9 cellular contexts compared by ENCODE assay signal in the genomic region with DNA sequence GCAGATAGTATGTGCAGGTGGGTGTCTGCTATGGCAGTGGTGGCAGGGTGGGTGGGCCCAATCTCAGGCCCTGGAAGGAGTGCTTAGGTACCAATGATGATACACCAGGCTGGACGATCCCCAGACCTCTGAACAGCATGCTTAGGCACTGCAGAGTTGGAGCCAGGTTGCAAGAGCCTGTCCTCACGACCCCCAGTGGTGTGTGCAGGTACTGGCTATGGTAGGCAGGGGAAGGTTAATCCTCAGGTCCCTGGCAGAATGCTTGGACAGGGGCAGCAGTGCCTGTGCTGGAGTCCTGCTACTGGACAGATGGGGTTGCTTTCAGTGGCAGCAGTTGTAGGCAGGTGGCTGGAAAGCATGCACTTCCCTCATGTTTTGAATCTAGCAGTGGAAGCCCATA.
DNase-seq lines count a peak whose midpoint lies in the region; ATAC-seq lines count a peak whose summit lies in the region.
"Had no signal": no experiment of that assay in that cellular context is flagged by ENCODE, and none has a peak within 500 bp of the region (broad histone marks: within the 10 kb centered on the region; RNA-seq: fewer than 3 reads in every experiment).

No MANE protein-coding gene starts in this region.

- H3K27ac Mint-ChIP-seq in activated CD4-positive, alpha-beta T cell treated with anti-CD3 and anti-CD28 coated beads, Interleukin-2, amount 10 ng/mL, durations not matched to agents 24 days and 14 days, result no peak overlapping the region
- H3K27ac Mint-ChIP-seq in activated naive CD4-positive, alpha-beta T cell treated with anti-CD3 and anti-CD28 coated beads, Interleukin-2, amount 50 U/mL, for 72 hours, result no peak overlapping the region

- peaks cover 4% of the 10 kb centered on the region for H3K4me1 Mint-ChIP-seq in activated CD4-positive, alpha-beta T cell treated with anti-CD3 and anti-CD28 coated beads, Interleukin-2, amount 10 ng/mL, durations not matched to agents 24 days and 14 days

- intact Hi-C loops in activated CD4-positive, alpha-beta T cell treated with anti-CD3 and anti-CD28 coated beads, Interleukin-2, amount 10 ng/mL, durations not matched to agents 24 days and 14 days (cut with micrococcal nuclease), result no loop called here

- DNase-seq in activated CD4-positive, alpha-beta T cell treated with anti-CD3 and anti-CD28 coated beads, Interleukin-2, amount 10 ng/mL, durations not matched to agents 24 days and 14 days, result peak; percentile 55
- no peak for DNase-seq in activated CD4-positive, alpha-beta T cell treated with anti-CD3 and anti-CD28 coated beads for 4 hours
- DNase-seq in activated naive CD4-positive, alpha-beta T cell treated with anti-CD3 and anti-CD28 coated beads, Interleukin-2, amount 50 U/mL, for 72 hours (ENCODE audit: low spot score in 2 of 2), result no peak
- DNase-seq in stimulated activated CD8-positive, alpha-beta memory T cell treated with anti-CD3 and anti-CD28 coated beads, Interleukin-4, amount 100 ng/mL, for 24 hours (ENCODE audit: low read depth), result peak; percentile 2
- DNase-seq in GOT3 (lab: John Stamatoyannopoulos, UW), result no peak
- no peak for DNase-seq in SHP77 treated with DMSO at 0.1 percent for 48 hours (lab: John Stamatoyannopoulos, UW)
- DNase-seq in NOMO-1 treated with dmso at 0.1 percent for 144 hours (lab: John Stamatoyannopoulos, UW; ENCODE audit: unreplicated experiment), result no peak

- no peaks in the 10 kb centered on the region for H3K36me3 Mint-ChIP-seq in activated CD4-positive, alpha-beta T cell treated with anti-CD3 and anti-CD28 coated beads, Interleukin-2, amount 10 ng/mL, durations not matched to agents 24 days and 14 days (ENCODE audit: low read depth)
- no peaks in the 10 kb centered on the region for H3K36me3 Mint-ChIP-seq in activated naive CD4-positive, alpha-beta T cell treated with anti-CD3 and anti-CD28 coated beads, Interleukin-2, amount 50 U/mL, for 72 hours

- H3K27me3 Mint-ChIP-seq in activated CD4-positive, alpha-beta T cell treated with anti-CD3 and anti-CD28 coated beads, Interleukin-2, amount 10 ng/mL, durations not matched to agents 24 days and 14 days, result peaks cover 3% of the 10 kb centered on the region

- H3K4me3 Mint-ChIP-seq in activated CD4-positive, alpha-beta T cell treated with anti-CD3 and anti-CD28 coated beads, Interleukin-2, amount 10 ng/mL, durations not matched to agents 24 days and 14 days, result no peak overlapping the region

- peak; percentile 74 for ATAC-seq in HG02938 (IDR thresholded peaks at IDR 0.05; ENCODE audit: unreplicated experiment)
- ATAC-seq in activated naive CD4-positive, alpha-beta T cell treated with anti-CD3 and anti-CD28 coated beads, Interleukin-2, amount 50 U/mL, for 72 hours, result peak; percentile 13 to 38
- ATAC-seq: Panc1 had no signal

- peaks cover 17% of the 10 kb centered on the region for H3K9me3 Mint-ChIP-seq in activated CD4-positive, alpha-beta T cell treated with anti-CD3 and anti-CD28 coated beads, Interleukin-2, amount 10 ng/mL, durations not matched to agents 24 days and 14 days
- peaks cover 0 to 7% of the 10 kb centered on the region in 2 donors for H3K9me3 Mint-ChIP-seq in activated naive CD4-positive, alpha-beta T cell treated with anti-CD3 and anti-CD28 coated beads, Interleukin-2, amount 50 U/mL, for 72 hours

Comparison
In these comparisons a context has a peak if more than half of its experiments do, and no peak if none do; other contexts are left out.
1. DNase-seq: peak in activated CD4-positive, alpha-beta T cell treated with anti-CD3 and anti-CD28 coated beads, Interleukin-2, amount 10 ng/mL, durations not matched to agents 24 days and 14 days (single experiment) and stimulated activated CD8-positive, alpha-beta memory T cell treated with anti-CD3 and anti-CD28 coated beads, Interleukin-4, amount 100 ng/mL, for 24 hours (single experiment); none in activated CD4-positive, alpha-beta T cell treated with anti-CD3 and anti-CD28 coated beads for 4 hours (0 of 2), activated naive CD4-positive, alpha-beta T cell treated with anti-CD3 and anti-CD28 coated beads, Interleukin-2, amount 50 U/mL, for 72 hours (0 of 2), GOT3 (single experiment), SHP77 treated with DMSO at 0.1 percent for 48 hours (single experiment) and NOMO-1 treated with dmso at 0.1 percent for 144 hours (single experiment).